22 cellular contexts compared by ENCODE assay signal in the genomic region with DNA sequence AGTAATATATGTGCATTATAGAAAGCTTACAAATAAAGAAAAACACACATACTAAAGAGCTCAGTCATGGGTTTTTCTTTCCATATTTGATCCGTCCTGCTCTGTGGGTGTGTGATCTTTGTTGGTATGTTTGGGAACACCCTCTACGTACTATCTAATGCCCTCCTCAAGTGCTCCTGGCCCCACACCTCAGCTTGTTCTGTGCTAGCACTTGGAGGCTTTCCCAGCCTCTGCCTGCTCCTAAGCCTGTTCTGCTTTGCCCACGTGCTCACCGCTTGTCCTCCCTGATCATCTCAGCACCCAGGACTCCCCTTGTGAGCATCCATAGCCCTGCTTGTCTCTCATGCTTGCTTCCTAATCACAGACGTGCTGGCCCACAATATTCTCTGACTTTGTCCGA.
"Had no signal": no experiment of that assay in that cellular context is flagged by ENCODE, and none has a peak within 500 bp of the region (broad histone marks: within the 10 kb centered on the region; RNA-seq: fewer than 3 reads in every experiment).

No MANE protein-coding gene starts in this region.

- H3K4me1 ChIP-seq: breast epithelium, esophagus squamous epithelium, stomach, tibial artery had no signal

- H3K9me3 ChIP-seq: mucosa of descending colon, sigmoid colon had no signal

- H3K27ac ChIP-seq: breast epithelium, esophagus squamous epithelium, heart right ventricle, sigmoid colon, stomach, tibial artery, WERI-Rb-1 had no signal

- H3K36me3 ChIP-seq: breast epithelium, esophagus squamous epithelium, heart right ventricle, sigmoid colon, stomach, tibial artery, WERI-Rb-1 had no signal

- ATAC-seq: activated CD8-positive, alpha-beta memory T cell treated with anti-CD3 and anti-CD28 coated beads, Interleukin-2, amount 10 ng/mL, durations not matched to agents 7 days and 5 days; activated CD8-positive, alpha-beta T cell treated with anti-CD3 and anti-CD28 coated beads, Interleukin-2, amount 10 ng/mL, durations not matched to agents 7 days and 5 days; activated naive CD8-positive, alpha-beta T cell treated with anti-CD3 and anti-CD28 coated beads, Interleukin-2, amount 50 U/mL, for 24 hours; natural killer cell treated with Interleukin-12 subunit alpha and Interleukin-12 subunit beta and Interleukin-15 and Interleukin-18, amount 100 ng/mL, for 72 hours; stimulated activated naive B cell treated with anti-CD40 and anti-IgM and Interleukin-4, amounts not matched to agents 10 μg/mL and 1 μg/mL and 100 μg/mL, for 72 hours; T-helper 17 cell had no signal

- H3K4me3 ChIP-seq: breast epithelium, esophagus squamous epithelium, heart right ventricle, lung, mucosa of descending colon, sigmoid colon, smooth muscle cell, stomach, tibial artery had no signal

- DNase-seq: activated CD4-positive, alpha-beta T cell treated with anti-CD3 and anti-CD28 coated beads, Interleukin-2, amount 50 U/mL, for 1 hour; activated CD4-positive, CD25-positive, alpha-beta regulatory T cell treated with anti-CD3 and anti-CD28 coated beads, Interleukin-2, amount 50 U/mL, for 72 hours; activated CD8-positive, alpha-beta memory T cell treated with anti-CD3 and anti-CD28 coated beads, Interleukin-2, amount 10 ng/mL, durations not matched to agents 7 days and 5 days; activated CD8-positive, alpha-beta T cell treated with anti-CD3 and anti-CD28 coated beads, Interleukin-2, amount 10 ng/mL, durations not matched to agents 7 days and 5 days; activated naive CD8-positive, alpha-beta T cell treated with anti-CD3 and anti-CD28 coated beads, Interleukin-2, amount 50 U/mL, for 24 hours; activated T-cell treated with anti-CD3 and anti-CD28 coated beads, Interleukin-2, amount 50 U/mL, for 48 hours; esophagus squamous epithelium; foreskin melanocyte; sigmoid colon; stimulated activated CD4-positive, alpha-beta T cell treated with anti-CD3 and anti-CD28 coated beads, Interleukin-1b, Interleukin-23, amount 100 ng/mL, for 48 hours; stimulated activated naive B cell treated with anti-CD40 and anti-IgM and Interleukin-4, amounts not matched to agents 10 μg/mL and 1 μg/mL and 100 μg/mL, for 72 hours; stomach; T-helper 17 cell; T1000 had no signal
